ENCODE assay signal across 20 cellular contexts in genomic region chr20:45725134-45725533, GRCh38. TPM values are rescaled to one million over a fixed set of nuclear protein-coding genes. Genes with fewer than 3 reads are reported as not detected.
"Had no signal": no experiment of that assay in that cellular context is flagged by ENCODE, and none has a peak within 500 bp of the region (broad histone marks: within the 10 kb centered on the region; RNA-seq: fewer than 3 reads in every experiment).

No MANE protein-coding gene starts in this region.

- H3K4me1 Mint-ChIP-seq: endodermal cell, nephron progenitor cell had no signal

- DNase-seq: activated effector memory CD4-positive, alpha-beta T cell treated with Interleukin-2 at 50 U/mL for 16 hours; activated T-cell treated with anti-CD3 and anti-CD28 coated beads, Interleukin-2, amount 50 U/mL, for 24 hours; brain microvascular endothelial cell; endodermal cell; hippocampal formation; nephron progenitor cell; psoas muscle; sigmoid colon; stimulated activated CD4-positive, alpha-beta T cell treated with anti-CD3 and anti-CD28 coated beads, Interleukin-4, amount 100 ng/mL, for 1 hour; stimulated activated CD8-positive, alpha-beta memory T cell treated with anti-CD3 and anti-CD28 coated beads, Interleukin-4, amount 100 ng/mL, for 48 hours; stimulated activated naive CD8-positive, alpha-beta T cell treated with anti-CD3 and anti-CD28 coated beads, Interleukin-15, Interleukin-2, amounts not matched to agents 100 U/mL and 50 U/mL, for 24 hours; T-helper 2 cell had no signal

- H3K27ac ChIP-seq: brain microvascular endothelial cell, gastroesophageal sphincter, psoas muscle, sigmoid colon, upper lobe of left lung had no signal

- ATAC-seq: activated naive CD4-positive, alpha-beta T cell treated with anti-CD3 and anti-CD28 coated beads, Interleukin-2, amount 50 U/mL, for 72 hours; gastroesophageal sphincter; psoas muscle; stimulated activated naive CD8-positive, alpha-beta T cell treated with anti-CD3 and anti-CD28 coated beads, Interleukin-15, Interleukin-2, amounts not matched to agents 100 U/mL and 50 U/mL, for 24 hours had no signal

- H3K36me3 Mint-ChIP-seq: activated naive CD4-positive, alpha-beta T cell treated with anti-CD3 and anti-CD28 coated beads, Interleukin-2, amount 50 U/mL, for 72 hours; memory B cell had no signal

- H3K9me3 Mint-ChIP-seq: activated naive CD4-positive, alpha-beta T cell treated with anti-CD3 and anti-CD28 coated beads, Interleukin-2, amount 50 U/mL, for 72 hours; activated T-cell treated with anti-CD3 and anti-CD28 coated beads, Interleukin-2, amount 50 U/mL, for 24 hours; dendritic cell treated with granulocyte-macrophage colony-stimulating factor and Interleukin-4, amounts not matched to agents 40 ng/mL and 50 ng/mL, for 4 days; memory B cell had no signal

- H3K4me3 ChIP-seq: gastroesophageal sphincter, psoas muscle, sigmoid colon, upper lobe of left lung had no signal

- H3K27ac Mint-ChIP-seq: activated naive CD4-positive, alpha-beta T cell treated with anti-CD3 and anti-CD28 coated beads, Interleukin-2, amount 50 U/mL, for 72 hours; activated T-cell treated with anti-CD3 and anti-CD28 coated beads, Interleukin-2, amount 50 U/mL, for 24 hours; dendritic cell treated with granulocyte-macrophage colony-stimulating factor and Interleukin-4, amounts not matched to agents 40 ng/mL and 50 ng/mL, for 4 days; endodermal cell; memory B cell; nephron progenitor cell had no signal

- H3K27me3 ChIP-seq: brain microvascular endothelial cell, sigmoid colon, upper lobe of left lung had no signal

- H3K4me1 ChIP-seq: gastroesophageal sphincter, psoas muscle, sigmoid colon, upper lobe of left lung had no signal

- H3K9me3 ChIP-seq: gastroesophageal sphincter, psoas muscle, sigmoid colon, upper lobe of left lung had no signal

- H3K4me3 Mint-ChIP-seq: activated T-cell treated with anti-CD3 and anti-CD28 coated beads, Interleukin-2, amount 50 U/mL, for 24 hours; dendritic cell treated with granulocyte-macrophage colony-stimulating factor and Interleukin-4, amounts not matched to agents 40 ng/mL and 50 ng/mL, for 4 days; endodermal cell; memory B cell; nephron progenitor cell had no signal

- H3K36me3 ChIP-seq: brain microvascular endothelial cell, gastroesophageal sphincter, sigmoid colon, upper lobe of left lung had no signal

RNA-seq across cellular contexts. Expression of gene SPINT4, which starts 3.0 kb away (rescaled TPM):
- total RNA-seq: activated naive CD4-positive, alpha-beta T cell treated with anti-CD3 and anti-CD28 coated beads, Interleukin-2, amount 50 U/mL, for 72 hours; endodermal cell; gastroesophageal sphincter; omental fat pad; psoas muscle; sigmoid colon; temporal lobe; upper lobe of left lung had no signal
- polyA plus RNA-seq: esophagus, psoas muscle, sigmoid colon had no signal

RNA-seq across cellular contexts. Expression of gene WFDC10B, which starts 20.3 kb away (rescaled TPM):
- total RNA-seq: activated naive CD4-positive, alpha-beta T cell treated with anti-CD3 and anti-CD28 coated beads, Interleukin-2, amount 50 U/mL, for 72 hours; endodermal cell; gastroesophageal sphincter; psoas muscle; sigmoid colon; temporal lobe had no signal
- polyA plus RNA-seq: psoas muscle had no signal

RNA-seq across cellular contexts. Expression of gene WFDC13, which starts 23.3 kb away (rescaled TPM):
- total RNA-seq: activated naive CD4-positive, alpha-beta T cell treated with anti-CD3 and anti-CD28 coated beads, Interleukin-2, amount 50 U/mL, for 72 hours; endodermal cell; gastroesophageal sphincter; omental fat pad; psoas muscle; sigmoid colon; temporal lobe; upper lobe of left lung had no signal
- polyA plus RNA-seq: esophagus, psoas muscle, sigmoid colon had no signal

RNA-seq across cellular contexts. Expression of gene WFDC11, which starts 55.1 kb away (rescaled TPM):
- total RNA-seq: activated naive CD4-positive, alpha-beta T cell treated with anti-CD3 and anti-CD28 coated beads, Interleukin-2, amount 50 U/mL, for 72 hours; endodermal cell; gastroesophageal sphincter; omental fat pad; psoas muscle; sigmoid colon; temporal lobe; upper lobe of left lung had no signal
- polyA plus RNA-seq: esophagus, psoas muscle, sigmoid colon had no signal
